Comparison of ENCODE assay signal across 15 cellular contexts in the genomic region with DNA sequence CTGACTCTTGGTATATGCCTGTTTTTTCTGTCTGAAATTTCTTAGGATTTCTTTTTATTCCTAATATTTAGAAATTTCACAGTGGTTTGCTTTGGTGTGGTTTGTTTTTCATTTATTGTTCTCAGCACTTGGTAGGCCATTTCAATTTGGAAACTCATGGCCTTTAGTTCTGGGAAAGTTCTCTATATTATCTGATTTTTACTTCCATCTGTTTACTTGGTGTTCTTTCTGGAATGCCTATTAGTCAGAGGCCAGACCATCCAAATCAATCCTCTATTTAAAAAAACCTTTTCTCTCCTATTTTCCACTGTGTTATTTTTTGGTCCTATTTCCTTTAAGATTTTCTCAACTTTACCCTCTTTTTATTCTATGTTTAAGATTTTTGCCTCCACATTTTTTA.
DNase-seq lines count a peak whose midpoint lies in the region; TF ChIP-seq lines count a peak whose summit lies in the region.
"Had no signal": no experiment of that assay in that cellular context is flagged by ENCODE, and none has a peak within 500 bp of the region (broad histone marks: within the 10 kb centered on the region; RNA-seq: fewer than 3 reads in every experiment).

No MANE protein-coding gene starts in this region.

- no peak overlapping the region for H3K27ac ChIP-seq in Karpas-422 (ENCODE audit: low read length)
- H3K27ac ChIP-seq: BLaER1 had no signal

- peaks cover 4% of the 10 kb centered on the region for H3K27me3 Mint-ChIP-seq in Caco-2 (ENCODE audit: insufficient read depth, unreplicated experiment)

- H3K4me3 ChIP-seq in fibroblast of pulmonary artery (replicated peaks; ENCODE audit: low read depth, low read length) (no peak overlapping the region), Karpas-422 (ENCODE audit: low read length) (no peak overlapping the region), Caco-2 (ENCODE audit: low read depth, low read length) (no peak overlapping the region)
- H3K4me3 ChIP-seq: BLaER1, GM12878, GM23338 had no signal

- no peaks in the 10 kb centered on the region for H3K4me1 ChIP-seq in Karpas-422 (ENCODE audit: low read length)
- no peaks in the 10 kb centered on the region for H3K4me1 ChIP-seq in Caco-2
- H3K4me1 ChIP-seq: BLaER1 had no signal

- no peak overlapping the region for H3K27ac Mint-ChIP-seq in Caco-2 (ENCODE audit: unreplicated experiment)
- H3K27ac Mint-ChIP-seq: CD8-positive, alpha-beta memory T cell; GM23338 had no signal

- H3K27me3 ChIP-seq in Karpas-422 (ENCODE audit: low read length), result no peaks in the 10 kb centered on the region; the same call in 1 of the 2 replicates
- no peaks in the 10 kb centered on the region for H3K27me3 ChIP-seq in Caco-2 (replicated peaks; ENCODE audit: control insufficient read depth, insufficient read depth, low read length)
- H3K27me3 ChIP-seq: BLaER1 had no signal

- H3K9me3 Mint-ChIP-seq in Caco-2 (ENCODE audit: unreplicated experiment), result peaks cover 42% of the 10 kb centered on the region

- no peak overlapping the region for H3K4me3 Mint-ChIP-seq in Caco-2 (ENCODE audit: unreplicated experiment)
- H3K4me3 Mint-ChIP-seq: CD8-positive, alpha-beta memory T cell; GM23338 had no signal

- POLR2A ChIA-PET in Caco-2 (lab: Charles Lee), result no interaction called here

- TF ChIP-seq CTCF in fibroblast of pulmonary artery (IDR thresholded peaks at IDR 0.05; ENCODE audit: low read length, missing control alignments), result no peak
- TF ChIP-seq CTCF in Caco-2 (IDR thresholded peaks at IDR 0.05; ENCODE audit: insufficient read depth in 1 of 2, low read depth in 1 of 2, low read length in 1 of 2, severe bottlenecking in 1 of 2, unreplicated experiment in 1 of 2), result no peak

- H3K9me2 ChIP-seq in Karpas-422 (replicated peaks; ENCODE audit: insufficient read depth, low read length), result no peaks in the 10 kb centered on the region

- H3K36me3 ChIP-seq in Karpas-422 (ENCODE audit: insufficient read depth, low read length) (no peaks in the 10 kb centered on the region; the same call in 1 of the 2 replicates), Caco-2 (ENCODE audit: control insufficient read depth, insufficient read depth, low read length) (no peaks in the 10 kb centered on the region)
- H3K36me3 ChIP-seq: BLaER1 had no signal

- DNase-seq in GM03348 (ENCODE audit: low spot score) (peak; percentile 50), astrocyte of the hippocampus (ENCODE audit: low read depth, low spot score) (peak; percentile 43), fibroblast of pulmonary artery (ENCODE audit: low read depth) (peak; percentile 7), Karpas-422 (no peak), KG1 (lab: John Stamatoyannopoulos, UW) (no peak), Caco-2 (no peak), midbrain (lab: John Stamatoyannopoulos, UW) (no peak)
- DNase-seq: AML-193; CD8-positive, alpha-beta memory T cell; DMS53; H7; IMR-90 had no signal

- no peak overlapping the region for H2AFZ ChIP-seq in Karpas-422 (ENCODE audit: low read length)
- H2AFZ ChIP-seq: GM23338 had no signal

- BruUV-seq in Caco-2 (replicated peaks; lab: Mats Ljungman, UMichigan), result no TSS peak

- H3K36me3 Mint-ChIP-seq in Caco-2 (ENCODE audit: insufficient read depth, unreplicated experiment), result no peaks in the 10 kb centered on the region

- H3K79me2 ChIP-seq in Karpas-422 (ENCODE audit: low read length), result no peaks in the 10 kb centered on the region

- CTCF ChIA-PET in Caco-2 (lab: Charles Lee), result no interaction called here

- no peaks in the 10 kb centered on the region for H4K20me1 ChIP-seq in Karpas-422 (ENCODE audit: insufficient read depth, low read depth, low read length)
- H4K20me1 ChIP-seq: BLaER1 had no signal

- H3K9me3 ChIP-seq in Karpas-422 (ENCODE audit: low read length), result no peaks in the 10 kb centered on the region; the same call in 1 of the 2 replicates
- H3K9me3 ChIP-seq in Caco-2, result no peaks in the 10 kb centered on the region

- H3K9ac ChIP-seq in Karpas-422 (ENCODE audit: low read length), result no peak overlapping the region
- H3K9ac ChIP-seq: BLaER1 had no signal

- H3K4me2 ChIP-seq in Karpas-422 (ENCODE audit: low read depth, low read length, poor library complexity, severe bottlenecking), result no peak overlapping the region
- H3K4me2 ChIP-seq: BLaER1, GM23338 had no signal

- intact Hi-C loops in Caco-2 (cut with micrococcal nuclease; ENCODE audit: unreplicated experiment), result no loop called here

- H3K4me1 Mint-ChIP-seq in Caco-2 (ENCODE audit: low read depth, unreplicated experiment), result no peaks in the 10 kb centered on the region
- H3K4me1 Mint-ChIP-seq: CD8-positive, alpha-beta memory T cell; GM23338 had no signal

Comparison
In these comparisons a context has a peak if more than half of its experiments do, and no peak if none do; other contexts are left out.
1. DNase-seq: peak in GM03348 (single experiment), astrocyte of the hippocampus (single experiment) and fibroblast of pulmonary artery (single experiment); none in Karpas-422 (single experiment), KG1 (single experiment), Caco-2 (0 of 2) and midbrain (single experiment).